ENCODE assay signal across 24 cellular contexts in the genomic region with DNA sequence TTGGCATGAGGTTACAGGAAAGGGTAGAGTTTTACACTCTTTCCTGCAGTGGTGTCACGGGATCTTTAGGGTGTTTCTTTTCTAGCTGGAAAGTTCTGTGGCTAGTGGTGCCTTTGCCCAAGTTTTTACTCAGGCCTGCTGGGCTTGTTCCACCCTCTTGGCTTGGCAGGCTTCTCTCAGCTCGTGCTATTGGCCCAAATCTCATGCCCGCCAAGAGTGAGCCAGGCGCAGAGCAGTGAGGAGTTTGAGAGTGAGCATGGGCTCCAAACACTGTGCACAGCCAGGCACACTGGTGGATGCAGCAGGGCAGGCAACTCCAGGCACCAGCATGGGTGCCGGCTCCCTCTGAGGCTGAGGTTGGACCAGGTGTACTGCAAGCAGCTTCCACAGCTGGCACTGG.
A peak's percentile ranks its signal among the peaks of the same experiment; 100 is the strongest.
DNase-seq lines count a peak whose midpoint lies in the region; ATAC-seq lines count a peak whose summit lies in the region.
"Had no signal": no experiment of that assay in that cellular context is flagged by ENCODE, and none has a peak within 500 bp of the region (broad histone marks: within the 10 kb centered on the region; RNA-seq: fewer than 3 reads in every experiment).

No MANE protein-coding gene starts in this region.

- no peak overlapping the region for H3K14ac ChIP-seq in neuronal stem cell (ENCODE audit: low read length)

- no peaks in the 10 kb centered on the region for H3K36me3 ChIP-seq in MG63
- H3K36me3 ChIP-seq in neuronal stem cell (replicated peaks in 1 of 2; ENCODE audit: control insufficient read depth in 2 of 2, insufficient read depth in 2 of 2, low read length in 2 of 2): no peaks in the 10 kb centered on the region
- H3K36me3 ChIP-seq: BE2C; BLaER1 treated with 17β-estradiol and CSF1 and Interleukin-3, amounts not matched to agents 10 nM and 100 nM; HAP-1 had no signal

- H3K4me3 ChIP-seq in MG63 (no peak overlapping the region), neuronal stem cell (ENCODE audit: low read length in 2 of 2) (no peak overlapping the region)
- H3K4me3 ChIP-seq: A549; BLaER1 treated with 17β-estradiol and CSF1 and Interleukin-3, amounts not matched to agents 10 nM and 100 nM; GM12878; HAP-1 had no signal

- H4K91ac ChIP-seq in neuronal stem cell (ENCODE audit: low read depth, low read length, poor library complexity): no peak overlapping the region

- peak overlapping the region; percentile 34 for H3K23ac ChIP-seq in neuronal stem cell (ENCODE audit: low read depth, low read length, poor library complexity)

- no peaks in the 10 kb centered on the region for H3K4me1 Mint-ChIP-seq in stimulated activated effector memory CD8-positive, alpha-beta T cell treated with anti-CD3 and anti-CD28 coated beads, Interleukin-12 subunit alpha, Interleukin-12 subunit beta, amount 100 ng/mL, for 72 hours
- H3K4me1 Mint-ChIP-seq: CD14-positive monocyte; CD8-positive, alpha-beta memory T cell had no signal

- no peak overlapping the region for H3K27ac Mint-ChIP-seq in stimulated activated effector memory CD8-positive, alpha-beta T cell treated with anti-CD3 and anti-CD28 coated beads, Interleukin-12 subunit alpha, Interleukin-12 subunit beta, amount 100 ng/mL, for 72 hours
- H3K27ac Mint-ChIP-seq: CD14-positive monocyte; CD4-positive, alpha-beta T cell; HFFc6 had no signal

- DNase-seq in MG63 (peak; percentile 64), fibroblast of gingiva (ENCODE audit: low read depth) (peak; percentile 14), neuronal stem cell (ENCODE audit: low spot score) (no peak), iPS-NIHi7 (ENCODE audit: extremely low spot score) (no peak), SKM-1 treated with dmso at 0.1 percent for 144 hours (lab: John Stamatoyannopoulos, UW; ENCODE audit: unreplicated experiment) (no peak)
- no peak for DNase-seq in stimulated activated effector memory CD8-positive, alpha-beta T cell treated with anti-CD3 and anti-CD28 coated beads, Interleukin-12 subunit alpha, Interleukin-12 subunit beta, amount 100 ng/mL, for 72 hours (ENCODE audit: low spot score in 2 of 2)
- DNase-seq: 8988T; ACHN; AML-193; BE2C; CD4-positive, alpha-beta T cell; CD8-positive, alpha-beta memory T cell; DMS 273 treated with DMSO at 0.1 percent for 48 hours; DMS79; EL; GDM1; GOT3; HFFc6 had no signal

- ATAC-seq in stimulated activated effector memory CD8-positive, alpha-beta T cell treated with anti-CD3 and anti-CD28 coated beads, Interleukin-12 subunit alpha, Interleukin-12 subunit beta, amount 100 ng/mL, for 72 hours: peak; percentile 11
- no peak for ATAC-seq in HG03442 (IDR thresholded peaks at IDR 0.05; ENCODE audit: unreplicated experiment)
- ATAC-seq: A549, GM12878 had no signal

- no peak overlapping the region for H2BK120ac ChIP-seq in neuronal stem cell (ENCODE audit: low read depth, low read length)

- H3K4me2 ChIP-seq in neuronal stem cell (ENCODE audit: insufficient read depth, low read length, poor library complexity, severe bottlenecking): no peak overlapping the region
- H3K4me2 ChIP-seq: A549; BLaER1 treated with 17β-estradiol and CSF1 and Interleukin-3, amounts not matched to agents 10 nM and 100 nM had no signal

- no peak overlapping the region for H2BK15ac ChIP-seq in neuronal stem cell (ENCODE audit: low read length)

- H3K18ac ChIP-seq in neuronal stem cell (ENCODE audit: low read length): peak overlapping the region; percentile 1

- peaks cover 2% of the 10 kb centered on the region for H3K79me1 ChIP-seq in neuronal stem cell (ENCODE audit: low read depth, low read length)

- no peaks in the 10 kb centered on the region for H3K9me3 Mint-ChIP-seq in stimulated activated effector memory CD8-positive, alpha-beta T cell treated with anti-CD3 and anti-CD28 coated beads, Interleukin-12 subunit alpha, Interleukin-12 subunit beta, amount 100 ng/mL, for 72 hours

- no CpG with 5 or more reads among the region's 5 CpGs for WGBS in neuronal stem cell (ENCODE audit: extremely low coverage in 2 of 2, insufficient read length in 2 of 2, insufficient replicate concordance in 1 of 2), 2 donors

- no peak overlapping the region for H3K4ac ChIP-seq in neuronal stem cell (ENCODE audit: low read length)

- no peak overlapping the region for H4K8ac ChIP-seq in neuronal stem cell (ENCODE audit: low read depth, low read length)

- no peak overlapping the region for H2AK5ac ChIP-seq in neuronal stem cell (ENCODE audit: low read depth, low read length)

- no peaks in the 10 kb centered on the region for H3K4me1 ChIP-seq in neuronal stem cell (ENCODE audit: control insufficient read depth in 2 of 2, insufficient read depth in 1 of 2, low read depth in 1 of 2, low read length in 2 of 2)
- H3K4me1 ChIP-seq: A549, BE2C, HAP-1 had no signal

- H3K36me3 Mint-ChIP-seq in stimulated activated effector memory CD8-positive, alpha-beta T cell treated with anti-CD3 and anti-CD28 coated beads, Interleukin-12 subunit alpha, Interleukin-12 subunit beta, amount 100 ng/mL, for 72 hours: no peaks in the 10 kb centered on the region
- H3K36me3 Mint-ChIP-seq: CD14-positive monocyte; CD8-positive, alpha-beta memory T cell had no signal

- H2AFZ ChIP-seq in neuronal stem cell (ENCODE audit: low read length): no peak overlapping the region

- H3K4me3 Mint-ChIP-seq in stimulated activated effector memory CD8-positive, alpha-beta T cell treated with anti-CD3 and anti-CD28 coated beads, Interleukin-12 subunit alpha, Interleukin-12 subunit beta, amount 100 ng/mL, for 72 hours: no peak overlapping the region
- H3K4me3 Mint-ChIP-seq: CD14-positive monocyte; CD4-positive, alpha-beta T cell; CD8-positive, alpha-beta memory T cell; HFFc6 had no signal

- H3K27me3 ChIP-seq in MG63: no peaks in the 10 kb centered on the region
- no peaks in the 10 kb centered on the region for H3K27me3 ChIP-seq in neuronal stem cell (ENCODE audit: control insufficient read depth in 3 of 3, insufficient read depth in 3 of 3, low read depth in 1 of 3, low read length in 3 of 3)
- H3K27me3 ChIP-seq: BE2C; BLaER1 treated with 17β-estradiol and CSF1 and Interleukin-3, amounts not matched to agents 10 nM and 100 nM had no signal

- H3K9ac ChIP-seq in neuronal stem cell (ENCODE audit: low read depth, low read length, poor library complexity): no peak overlapping the region
- H3K9ac ChIP-seq: BLaER1 treated with 17β-estradiol and CSF1 and Interleukin-3, amounts not matched to agents 10 nM and 100 nM had no signal

- H2BK12ac ChIP-seq in neuronal stem cell (ENCODE audit: low read length): no peak overlapping the region

- no peak overlapping the region for H3K27ac ChIP-seq in neuronal stem cell (replicated peaks; ENCODE audit: low read length)
- H3K27ac ChIP-seq: A549; BLaER1 treated with 17β-estradiol and CSF1 and Interleukin-3, amounts not matched to agents 10 nM and 100 nM had no signal

- no peaks in the 10 kb centered on the region; the same call in 1 of the 2 replicates for H3K9me3 ChIP-seq in MG63
- peaks cover 0 to 2% of the 10 kb centered on the region in 2 donors for H3K9me3 ChIP-seq in neuronal stem cell (replicated peaks in 1 of 2; ENCODE audit: control insufficient read depth in 2 of 2, insufficient read depth in 1 of 2, low read depth in 1 of 2, low read length in 2 of 2)
- H3K9me3 ChIP-seq: A549, BE2C, HAP-1 had no signal

- no peak overlapping the region for H2BK5ac ChIP-seq in neuronal stem cell (ENCODE audit: low read length)

Comparison
In these comparisons a context has a peak if more than half of its experiments do, and no peak if none do; other contexts are left out.
1. DNase-seq: peak in MG63 (single experiment) and fibroblast of gingiva (single experiment); none in neuronal stem cell (single experiment), stimulated activated effector memory CD8-positive, alpha-beta T cell treated with anti-CD3 and anti-CD28 coated beads, Interleukin-12 subunit alpha, Interleukin-12 subunit beta, amount 100 ng/mL, for 72 hours (0 of 2), iPS-NIHi7 (single experiment) and SKM-1 treated with dmso at 0.1 percent for 144 hours (single experiment).